Comparison of ENCODE assay signal across 10 cellular contexts in genomic region chr18:49227456-49227855, GRCh38.
A peak's percentile ranks its signal among the peaks of the same experiment; 100 is the strongest.
DNase-seq lines count a peak whose midpoint lies in the region; ATAC-seq and TF ChIP-seq lines count a peak whose summit lies in the region.
"Had no signal": no experiment of that assay in that cellular context is flagged by ENCODE, and none has a peak within 500 bp of the region (broad histone marks: within the 10 kb centered on the region; RNA-seq: fewer than 3 reads in every experiment).

No MANE protein-coding gene starts in this region.

- DNase-seq in PC-3 (peak; percentile 63), medulla oblongata (ENCODE audit: extremely low spot score) (no peak), GDM1 (lab: John Stamatoyannopoulos, UW) (no peak), NCI-H446 treated with DMSO at 0.1 percent for 48 hours (lab: John Stamatoyannopoulos, UW) (no peak)
- peak; percentile 32 for DNase-seq in activated CD8-positive, alpha-beta memory T cell treated with anti-CD3 and anti-CD28 coated beads, Interleukin-2, amount 50 U/mL, for 4 hours
- DNase-seq in stimulated activated CD8-positive, alpha-beta memory T cell treated with anti-CD3 and anti-CD28 coated beads, Interleukin-4, amount 100 ng/mL, for 24 hours (ENCODE audit: low read depth): peak; percentile 27
- DNase-seq: adrenal gland, DMS53, NCI-H526 had no signal

- H4K20me1 ChIP-seq in PC-3 (ENCODE audit: low read length): no peaks in the 10 kb centered on the region

- intact Hi-C loops in PC-3 (cut with micrococcal nuclease): no loop called here

- no peak for TF ChIP-seq CTCF in PC-3 (conservative IDR thresholded peaks at IDR 0.05; ENCODE audit: low read depth, low read length)

- H3K9me2 ChIP-seq in PC-3 (replicated peaks; ENCODE audit: low read length): no peaks in the 10 kb centered on the region

- no peaks in the 10 kb centered on the region for H3K27me3 ChIP-seq in PC-3 (ENCODE audit: low read length)
- H3K27me3 ChIP-seq: adrenal gland had no signal

- H3K36me3 ChIP-seq in PC-3 (ENCODE audit: low read depth, low read length): no peaks in the 10 kb centered on the region
- H3K36me3 ChIP-seq: adrenal gland had no signal

- ATAC-seq in PC-3 (peak; percentile 77), esophagus mucosa (peak; percentile 94)

- no peak overlapping the region for H3K9ac ChIP-seq in PC-3 (ENCODE audit: low read length)

- H3K4me3 ChIP-seq in PC-3 (ENCODE audit: low read length): no peak overlapping the region
- H3K4me3 ChIP-seq: adrenal gland had no signal

- no peak overlapping the region for H2AFZ ChIP-seq in PC-3 (ENCODE audit: low read length)

- H3K9me3 ChIP-seq in PC-3 (ENCODE audit: low read length): no peaks in the 10 kb centered on the region
- H3K9me3 ChIP-seq: adrenal gland had no signal

- H3K27ac ChIP-seq in PC-3 (ENCODE audit: low read length): peak overlapping the region; percentile 47
- H3K27ac ChIP-seq: adrenal gland had no signal

- H3K4me1 ChIP-seq in PC-3 (ENCODE audit: insufficient read depth, low read length): peaks cover 14% of the 10 kb centered on the region

- CTCF ChIA-PET in PC-3 (lab: Charles Lee): no interaction called here

- no peaks in the 10 kb centered on the region for H3F3A ChIP-seq in PC-3 (ENCODE audit: low read length, unreplicated experiment)

- POLR2A ChIA-PET in PC-3 (lab: Charles Lee; ENCODE audit: unreplicated experiment): no interaction called here

- no peaks in the 10 kb centered on the region for H3K79me2 ChIP-seq in PC-3 (ENCODE audit: low read length)

- 0 out of 2 replicates have a peak overlapping the region, but pooled peaks have one; percentile 14 for H3K4me2 ChIP-seq in PC-3 (ENCODE audit: low read length)

- BruUV-seq in PC-3 (replicated peaks; lab: Mats Ljungman, UMichigan): no TSS peak

Comparison
In these comparisons a context has a peak if more than half of its experiments do, and no peak if none do; other contexts are left out.
1. DNase-seq: peak in PC-3 (single experiment), activated CD8-positive, alpha-beta memory T cell treated with anti-CD3 and anti-CD28 coated beads, Interleukin-2, amount 50 U/mL, for 4 hours (single experiment) and stimulated activated CD8-positive, alpha-beta memory T cell treated with anti-CD3 and anti-CD28 coated beads, Interleukin-4, amount 100 ng/mL, for 24 hours (single experiment); none in medulla oblongata (single experiment), GDM1 (single experiment) and NCI-H446 treated with DMSO at 0.1 percent for 48 hours (single experiment).